2 cellular contexts compared by ENCODE assay signal in the genomic region with DNA sequence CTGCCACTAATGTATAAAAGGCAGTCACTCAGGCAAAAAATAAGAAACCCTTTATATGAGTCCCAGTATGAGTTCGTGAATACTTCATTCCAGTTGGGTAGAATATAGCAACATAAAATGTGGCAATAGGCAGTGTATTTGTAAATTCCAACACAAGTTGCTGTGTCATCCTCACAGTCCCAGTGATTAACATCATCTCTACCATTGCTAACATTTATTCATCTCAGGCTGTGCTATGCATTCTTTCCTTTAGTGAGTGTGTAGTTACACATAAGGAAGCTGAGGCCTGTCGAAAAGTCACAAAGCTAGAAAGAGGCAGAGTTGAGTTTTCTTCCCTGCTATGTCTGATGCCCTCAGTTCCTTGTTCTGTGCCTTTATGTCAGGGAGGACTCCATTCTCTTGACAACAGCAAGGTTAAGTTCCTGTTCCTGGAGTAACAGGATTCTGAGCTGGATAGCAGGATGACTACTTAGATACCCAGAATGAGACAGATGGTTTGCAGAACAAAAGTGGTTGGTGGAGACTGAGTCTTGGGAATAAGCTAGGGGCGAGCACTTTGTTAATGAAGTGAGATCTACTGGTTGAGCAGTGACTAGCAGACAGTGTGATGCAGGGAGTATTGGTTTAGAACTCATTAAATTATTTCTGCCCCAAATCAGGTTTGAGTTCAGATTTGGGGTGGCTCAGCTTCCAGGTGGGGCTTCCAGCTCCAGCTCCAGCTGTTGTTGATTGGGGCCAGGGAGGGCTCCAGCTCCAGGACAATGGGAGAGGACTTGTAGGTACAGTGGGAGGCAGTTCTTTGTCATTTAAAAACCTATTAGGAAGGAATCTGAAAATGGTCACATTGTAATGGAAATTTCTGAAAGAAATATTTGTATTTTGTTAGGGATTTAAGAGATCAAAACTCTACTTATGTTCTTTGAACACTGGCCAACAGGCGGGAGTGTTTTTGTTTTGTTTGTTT.
TF ChIP-seq lines count a peak whose summit lies in the region.

No MANE protein-coding gene starts in this region.

TF ChIP-seq in K562, 482 proteins besides CTCF, POLR2A, EP300 and RAD21 (continued from another document and continues in another):
- TF ChIP-seq, protein P1, sequence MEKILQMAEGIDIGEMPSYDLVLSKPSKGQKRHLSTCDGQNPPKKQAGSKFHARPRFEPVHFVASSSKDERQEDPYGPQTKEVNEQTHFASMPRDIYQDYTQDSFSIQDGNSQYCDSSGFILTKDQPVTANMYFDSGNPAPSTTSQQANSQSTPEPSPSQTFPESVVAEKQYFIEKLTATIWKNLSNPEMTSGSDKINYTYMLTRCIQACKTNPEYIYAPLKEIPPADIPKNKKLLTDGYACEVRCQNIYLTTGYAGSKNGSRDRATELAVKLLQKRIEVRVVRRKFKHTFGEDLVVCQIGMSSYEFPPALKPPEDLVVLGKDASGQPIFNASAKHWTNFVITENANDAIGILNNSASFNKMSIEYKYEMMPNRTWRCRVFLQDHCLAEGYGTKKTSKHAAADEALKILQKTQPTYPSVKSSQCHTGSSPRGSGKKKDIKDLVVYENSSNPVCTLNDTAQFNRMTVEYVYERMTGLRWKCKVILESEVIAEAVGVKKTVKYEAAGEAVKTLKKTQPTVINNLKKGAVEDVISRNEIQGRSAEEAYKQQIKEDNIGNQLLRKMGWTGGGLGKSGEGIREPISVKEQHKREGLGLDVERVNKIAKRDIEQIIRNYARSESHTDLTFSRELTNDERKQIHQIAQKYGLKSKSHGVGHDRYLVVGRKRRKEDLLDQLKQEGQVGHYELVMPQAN (IDR thresholded peaks at IDR 0.05; ENCODE audit: borderline replicate concordance), result no peak
- TF ChIP-seq CEBPG (CRISPR knock-in tag; IDR thresholded peaks at IDR 0.05) (no peak), CEBPG (tag; conservative IDR thresholded peaks at IDR 0.05 in 1 of 2, IDR thresholded peaks at IDR 0.05 in 1 of 2) (peak in 1 of 2 experiments; percentile 50; a peak in 2 of 4 replicates), C11orf30 (IDR thresholded peaks at IDR 0.05; ENCODE audit: low read depth) (peak; percentile 90), BRD4 (IDR thresholded peaks at IDR 0.05) (no peak), ZNF239 (CRISPR knock-in tag; IDR thresholded peaks at IDR 0.05) (no peak), ZNF316 (IDR thresholded peaks at IDR 0.05) (peak; percentile 90), TEAD2 (tag; IDR thresholded peaks at IDR 0.05) (peak; percentile 57; the same call in 1 of the 2 replicates), NFE2L1 (tag; IDR thresholded peaks at IDR 0.05; ENCODE audit: borderline replicate concordance, low read depth) (peak; percentile 73; the same call in 1 of the 2 replicates), SMARCA4 (IDR thresholded peaks at IDR 0.05) (0 out of 2 replicates have a peak, but pooled peaks have one; percentile 18), U2AF1 (optimal IDR thresholded peaks at IDR 0.05; ENCODE audit: low read depth, low read length) (no peak), PTRF (tag; IDR thresholded peaks at IDR 0.05) (no peak), NFE2 (IDR thresholded peaks at IDR 0.05; ENCODE audit: low read depth) (peak; percentile 94), CEBPB (tag; IDR thresholded peaks at IDR 0.05) (peak; percentile 76), ZNF212 (CRISPR knock-in tag; IDR thresholded peaks at IDR 0.05) (no peak), TCFL5 (CRISPR knock-in tag; conservative IDR thresholded peaks at IDR 0.05) (no peak), CTBP1 (IDR thresholded peaks at IDR 0.05; ENCODE audit: borderline replicate concordance) (peak; percentile 8; the same call in 1 of the 2 replicates)
- TF ChIP-seq, protein P2, sequence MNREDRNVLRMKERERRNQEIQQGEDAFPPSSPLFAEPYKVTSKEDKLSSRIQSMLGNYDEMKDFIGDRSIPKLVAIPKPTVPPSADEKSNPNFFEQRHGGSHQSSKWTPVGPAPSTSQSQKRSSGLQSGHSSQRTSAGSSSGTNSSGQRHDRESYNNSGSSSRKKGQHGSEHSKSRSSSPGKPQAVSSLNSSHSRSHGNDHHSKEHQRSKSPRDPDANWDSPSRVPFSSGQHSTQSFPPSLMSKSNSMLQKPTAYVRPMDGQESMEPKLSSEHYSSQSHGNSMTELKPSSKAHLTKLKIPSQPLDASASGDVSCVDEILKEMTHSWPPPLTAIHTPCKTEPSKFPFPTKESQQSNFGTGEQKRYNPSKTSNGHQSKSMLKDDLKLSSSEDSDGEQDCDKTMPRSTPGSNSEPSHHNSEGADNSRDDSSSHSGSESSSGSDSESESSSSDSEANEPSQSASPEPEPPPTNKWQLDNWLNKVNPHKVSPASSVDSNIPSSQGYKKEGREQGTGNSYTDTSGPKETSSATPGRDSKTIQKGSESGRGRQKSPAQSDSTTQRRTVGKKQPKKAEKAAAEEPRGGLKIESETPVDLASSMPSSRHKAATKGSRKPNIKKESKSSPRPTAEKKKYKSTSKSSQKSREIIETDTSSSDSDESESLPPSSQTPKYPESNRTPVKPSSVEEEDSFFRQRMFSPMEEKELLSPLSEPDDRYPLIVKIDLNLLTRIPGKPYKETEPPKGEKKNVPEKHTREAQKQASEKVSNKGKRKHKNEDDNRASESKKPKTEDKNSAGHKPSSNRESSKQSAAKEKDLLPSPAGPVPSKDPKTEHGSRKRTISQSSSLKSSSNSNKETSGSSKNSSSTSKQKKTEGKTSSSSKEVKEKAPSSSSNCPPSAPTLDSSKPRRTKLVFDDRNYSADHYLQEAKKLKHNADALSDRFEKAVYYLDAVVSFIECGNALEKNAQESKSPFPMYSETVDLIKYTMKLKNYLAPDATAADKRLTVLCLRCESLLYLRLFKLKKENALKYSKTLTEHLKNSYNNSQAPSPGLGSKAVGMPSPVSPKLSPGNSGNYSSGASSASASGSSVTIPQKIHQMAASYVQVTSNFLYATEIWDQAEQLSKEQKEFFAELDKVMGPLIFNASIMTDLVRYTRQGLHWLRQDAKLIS (CRISPR knock-in tag; IDR thresholded peaks at IDR 0.05), result no peak
- TF ChIP-seq, protein P3, sequence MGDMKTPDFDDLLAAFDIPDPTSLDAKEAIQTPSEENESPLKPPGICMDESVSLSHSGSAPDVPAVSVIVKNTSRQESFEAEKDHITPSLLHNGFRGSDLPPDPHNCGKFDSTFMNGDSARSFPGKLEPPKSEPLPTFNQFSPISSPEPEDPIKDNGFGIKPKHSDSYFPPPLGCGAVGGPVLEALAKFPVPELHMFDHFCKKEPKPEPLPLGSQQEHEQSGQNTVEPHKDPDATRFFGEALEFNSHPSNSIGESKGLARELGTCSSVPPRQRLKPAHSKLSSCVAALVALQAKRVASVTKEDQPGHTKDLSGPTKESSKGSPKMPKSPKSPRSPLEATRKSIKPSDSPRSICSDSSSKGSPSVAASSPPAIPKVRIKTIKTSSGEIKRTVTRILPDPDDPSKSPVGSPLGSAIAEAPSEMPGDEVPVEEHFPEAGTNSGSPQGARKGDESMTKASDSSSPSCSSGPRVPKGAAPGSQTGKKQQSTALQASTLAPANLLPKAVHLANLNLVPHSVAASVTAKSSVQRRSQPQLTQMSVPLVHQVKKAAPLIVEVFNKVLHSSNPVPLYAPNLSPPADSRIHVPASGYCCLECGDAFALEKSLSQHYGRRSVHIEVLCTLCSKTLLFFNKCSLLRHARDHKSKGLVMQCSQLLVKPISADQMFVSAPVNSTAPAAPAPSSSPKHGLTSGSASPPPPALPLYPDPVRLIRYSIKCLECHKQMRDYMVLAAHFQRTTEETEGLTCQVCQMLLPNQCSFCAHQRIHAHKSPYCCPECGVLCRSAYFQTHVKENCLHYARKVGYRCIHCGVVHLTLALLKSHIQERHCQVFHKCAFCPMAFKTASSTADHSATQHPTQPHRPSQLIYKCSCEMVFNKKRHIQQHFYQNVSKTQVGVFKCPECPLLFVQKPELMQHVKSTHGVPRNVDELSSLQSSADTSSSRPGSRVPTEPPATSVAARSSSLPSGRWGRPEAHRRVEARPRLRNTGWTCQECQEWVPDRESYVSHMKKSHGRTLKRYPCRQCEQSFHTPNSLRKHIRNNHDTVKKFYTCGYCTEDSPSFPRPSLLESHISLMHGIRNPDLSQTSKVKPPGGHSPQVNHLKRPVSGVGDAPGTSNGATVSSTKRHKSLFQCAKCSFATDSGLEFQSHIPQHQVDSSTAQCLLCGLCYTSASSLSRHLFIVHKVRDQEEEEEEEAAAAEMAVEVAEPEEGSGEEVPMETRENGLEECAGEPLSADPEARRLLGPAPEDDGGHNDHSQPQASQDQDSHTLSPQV (IDR thresholded peaks at IDR 0.05), result peak; percentile 66

TF ChIP-seq in liver, 16 proteins besides CTCF, POLR2A, EP300 and RAD21 (continued from another document):
- TF ChIP-seq, protein P4, sequence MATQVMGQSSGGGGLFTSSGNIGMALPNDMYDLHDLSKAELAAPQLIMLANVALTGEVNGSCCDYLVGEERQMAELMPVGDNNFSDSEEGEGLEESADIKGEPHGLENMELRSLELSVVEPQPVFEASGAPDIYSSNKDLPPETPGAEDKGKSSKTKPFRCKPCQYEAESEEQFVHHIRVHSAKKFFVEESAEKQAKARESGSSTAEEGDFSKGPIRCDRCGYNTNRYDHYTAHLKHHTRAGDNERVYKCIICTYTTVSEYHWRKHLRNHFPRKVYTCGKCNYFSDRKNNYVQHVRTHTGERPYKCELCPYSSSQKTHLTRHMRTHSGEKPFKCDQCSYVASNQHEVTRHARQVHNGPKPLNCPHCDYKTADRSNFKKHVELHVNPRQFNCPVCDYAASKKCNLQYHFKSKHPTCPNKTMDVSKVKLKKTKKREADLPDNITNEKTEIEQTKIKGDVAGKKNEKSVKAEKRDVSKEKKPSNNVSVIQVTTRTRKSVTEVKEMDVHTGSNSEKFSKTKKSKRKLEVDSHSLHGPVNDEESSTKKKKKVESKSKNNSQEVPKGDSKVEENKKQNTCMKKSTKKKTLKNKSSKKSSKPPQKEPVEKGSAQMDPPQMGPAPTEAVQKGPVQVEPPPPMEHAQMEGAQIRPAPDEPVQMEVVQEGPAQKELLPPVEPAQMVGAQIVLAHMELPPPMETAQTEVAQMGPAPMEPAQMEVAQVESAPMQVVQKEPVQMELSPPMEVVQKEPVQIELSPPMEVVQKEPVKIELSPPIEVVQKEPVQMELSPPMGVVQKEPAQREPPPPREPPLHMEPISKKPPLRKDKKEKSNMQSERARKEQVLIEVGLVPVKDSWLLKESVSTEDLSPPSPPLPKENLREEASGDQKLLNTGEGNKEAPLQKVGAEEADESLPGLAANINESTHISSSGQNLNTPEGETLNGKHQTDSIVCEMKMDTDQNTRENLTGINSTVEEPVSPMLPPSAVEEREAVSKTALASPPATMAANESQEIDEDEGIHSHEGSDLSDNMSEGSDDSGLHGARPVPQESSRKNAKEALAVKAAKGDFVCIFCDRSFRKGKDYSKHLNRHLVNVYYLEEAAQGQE (IDR thresholded peaks at IDR 0.05), result no peak
- TF ChIP-seq SP1 (IDR thresholded peaks at IDR 0.05) (no peak), GABPA (IDR thresholded peaks at IDR 0.05 in 1 of 2, conservative IDR thresholded peaks at IDR 0.05 in 1 of 2) (no peak), HNF4G (IDR thresholded peaks at IDR 0.05) (no peak), RXRA (IDR thresholded peaks at IDR 0.05) (no peak), FOXA1 (IDR thresholded peaks at IDR 0.05) (no peak), HNF4A (conservative IDR thresholded peaks at IDR 0.05) (no peak), FOXA2 (IDR thresholded peaks at IDR 0.05) (no peak), TAF1 (conservative IDR thresholded peaks at IDR 0.05) (no peak), EGR1 (IDR thresholded peaks at IDR 0.05; ENCODE audit: low read depth in 2 of 2) (no peak), NR2F2 (IDR thresholded peaks at IDR 0.05) (no peak), JUND (IDR thresholded peaks at IDR 0.05) (no peak), YY1 (IDR thresholded peaks at IDR 0.05) (no peak)
- TF ChIP-seq, protein P5, sequence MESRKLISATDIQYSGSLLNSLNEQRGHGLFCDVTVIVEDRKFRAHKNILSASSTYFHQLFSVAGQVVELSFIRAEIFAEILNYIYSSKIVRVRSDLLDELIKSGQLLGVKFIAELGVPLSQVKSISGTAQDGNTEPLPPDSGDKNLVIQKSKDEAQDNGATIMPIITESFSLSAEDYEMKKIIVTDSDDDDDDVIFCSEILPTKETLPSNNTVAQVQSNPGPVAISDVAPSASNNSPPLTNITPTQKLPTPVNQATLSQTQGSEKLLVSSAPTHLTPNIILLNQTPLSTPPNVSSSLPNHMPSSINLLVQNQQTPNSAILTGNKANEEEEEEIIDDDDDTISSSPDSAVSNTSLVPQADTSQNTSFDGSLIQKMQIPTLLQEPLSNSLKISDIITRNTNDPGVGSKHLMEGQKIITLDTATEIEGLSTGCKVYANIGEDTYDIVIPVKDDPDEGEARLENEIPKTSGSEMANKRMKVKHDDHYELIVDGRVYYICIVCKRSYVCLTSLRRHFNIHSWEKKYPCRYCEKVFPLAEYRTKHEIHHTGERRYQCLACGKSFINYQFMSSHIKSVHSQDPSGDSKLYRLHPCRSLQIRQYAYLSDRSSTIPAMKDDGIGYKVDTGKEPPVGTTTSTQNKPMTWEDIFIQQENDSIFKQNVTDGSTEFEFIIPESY (IDR thresholded peaks at IDR 0.05), result no peak
- TF ChIP-seq, protein P6, sequence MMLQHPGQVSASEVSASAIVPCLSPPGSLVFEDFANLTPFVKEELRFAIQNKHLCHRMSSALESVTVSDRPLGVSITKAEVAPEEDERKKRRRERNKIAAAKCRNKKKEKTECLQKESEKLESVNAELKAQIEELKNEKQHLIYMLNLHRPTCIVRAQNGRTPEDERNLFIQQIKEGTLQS (IDR thresholded peaks at IDR 0.05), result no peak
